ENCODE assay signal across 3 cellular contexts in genomic region chr11:72792437-72793021, GRCh38.
TF ChIP-seq lines count a peak whose summit lies in the region.

No MANE protein-coding gene starts in this region.

TF ChIP-seq in A549, 52 proteins besides CTCF, POLR2A, EP300 and RAD21:
- TF ChIP-seq CHD4 (IDR thresholded peaks at IDR 0.05; ENCODE audit: borderline replicate concordance) = no peak
- no peak for TF ChIP-seq ZC3H11A (IDR thresholded peaks at IDR 0.05)
- no peak for TF ChIP-seq TFCP2L1 (CRISPR knock-in tag; IDR thresholded peaks at IDR 0.05)
- TF ChIP-seq EHMT2 (IDR thresholded peaks at IDR 0.05; ENCODE audit: low read depth) = no peak
- TF ChIP-seq HMGXB4 (CRISPR knock-in tag; IDR thresholded peaks at IDR 0.05; ENCODE audit: borderline replicate concordance) = no peak
- TF ChIP-seq REST (IDR thresholded peaks at IDR 0.05) = no peak
- TF ChIP-seq FOXS1 (CRISPR knock-in tag; IDR thresholded peaks at IDR 0.05) = no peak
- TF ChIP-seq TP53 (CRISPR knock-in tag; IDR thresholded peaks at IDR 0.05) = no peak
- TF ChIP-seq NR3C1 (IDR thresholded peaks at IDR 0.05) = no peak
- no peak for TF ChIP-seq KDM1A (IDR thresholded peaks at IDR 0.05; ENCODE audit: low read depth)
- no peak for TF ChIP-seq SMC3 (IDR thresholded peaks at IDR 0.05)
- TF ChIP-seq MAZ (IDR thresholded peaks at IDR 0.05; ENCODE audit: borderline replicate concordance, low read depth, low read length) = no peak
- TF ChIP-seq RNF2 (IDR thresholded peaks at IDR 0.05; ENCODE audit: borderline replicate concordance, low read depth) = no peak
- no peak for TF ChIP-seq PHF8 (IDR thresholded peaks at IDR 0.05; ENCODE audit: borderline replicate concordance, low read depth)
- TF ChIP-seq ESRRA (IDR thresholded peaks at IDR 0.05; ENCODE audit: borderline replicate concordance, low read length) = no peak
- no peak for TF ChIP-seq E2F6 (IDR thresholded peaks at IDR 0.05; ENCODE audit: borderline replicate concordance, low read depth)

TF ChIP-seq in GM12891, 5 proteins besides CTCF, POLR2A, EP300 and RAD21:
- TF ChIP-seq SPI1 (IDR thresholded peaks at IDR 0.05; ENCODE audit: low read depth, low read length) = 0 out of 2 replicates have a peak, but pooled peaks have one; percentile 4
- no peak for TF ChIP-seq PAX5 (IDR thresholded peaks at IDR 0.05; ENCODE audit: insufficient read depth, low read length, severe bottlenecking)
- no peak for TF ChIP-seq POLR2AphosphoS5 (IDR thresholded peaks at IDR 0.05; ENCODE audit: low read depth, low read length)
TF ChIP-seq in GM12891: peak in this region for 1.

TF ChIP-seq in K562, 482 proteins besides CTCF, POLR2A, EP300 and RAD21:
- TF ChIP-seq HDGF (IDR thresholded peaks at IDR 0.05) (peak; percentile 67; the same call in 1 of the 2 replicates), NELFE (IDR thresholded peaks at IDR 0.05; ENCODE audit: insufficient read depth, insufficient read length) (no peak), CTBP1 (IDR thresholded peaks at IDR 0.05; ENCODE audit: borderline replicate concordance) (0 out of 2 replicates have a peak, but pooled peaks have one; percentile 12), E2F4 (CRISPR knock-in tag; IDR thresholded peaks at IDR 0.05; ENCODE audit: low read depth) (no peak), SPI1 (IDR thresholded peaks at IDR 0.05; ENCODE audit: borderline replicate concordance, low read depth, low read length) (0 out of 2 replicates have a peak, but pooled peaks have one; percentile 4), MNT (conservative IDR thresholded peaks at IDR 0.05) (no peak)
